Comparison of ENCODE assay signal across 9 cellular contexts in the genomic region with DNA sequence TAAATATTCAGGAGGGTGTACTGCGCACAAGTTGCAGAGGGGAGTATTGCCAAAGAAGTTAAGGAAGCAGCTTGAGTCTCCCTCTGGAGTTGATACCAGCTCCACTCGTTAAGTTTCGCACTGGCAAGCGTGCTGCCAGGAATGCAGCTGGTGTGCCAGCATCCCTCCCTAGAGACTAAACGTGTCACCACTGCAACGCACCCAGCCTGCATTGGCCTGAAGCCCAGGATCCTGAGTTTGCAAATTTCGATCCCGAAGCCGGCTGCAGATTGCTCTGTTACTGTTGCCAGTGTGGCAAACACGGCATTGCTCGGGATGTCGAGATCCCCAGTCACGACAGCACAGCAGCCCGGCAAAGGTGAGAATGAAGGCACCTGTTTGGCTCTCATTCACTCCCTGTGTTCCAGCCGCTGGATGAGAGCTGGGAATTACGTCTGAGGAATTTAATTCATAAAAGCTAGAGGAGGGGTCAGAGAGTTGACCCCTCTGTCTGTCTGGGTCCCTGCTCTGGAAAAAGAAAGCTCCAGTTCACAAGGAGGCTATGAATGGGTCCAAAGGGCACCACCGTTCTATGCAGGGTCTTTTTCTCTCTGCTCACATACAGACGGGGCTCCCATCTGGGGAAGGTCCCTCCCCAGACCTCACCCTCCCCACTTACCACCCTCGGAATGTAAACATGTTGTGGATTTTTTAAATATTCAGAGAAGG.
DNase-seq lines count a peak whose midpoint lies in the region; ATAC-seq and TF ChIP-seq lines count a peak whose summit lies in the region.
"Had no signal": no experiment of that assay in that cellular context is flagged by ENCODE, and none has a peak within 500 bp of the region (broad histone marks: within the 10 kb centered on the region; RNA-seq: fewer than 3 reads in every experiment).

No MANE protein-coding gene starts in this region.

- POLR2A ChIA-PET in naive thymus-derived CD8-positive, alpha-beta T cell (lab: Charles Lee) = no interaction called here

- DNase-seq in NCI-H226 (peak; percentile 89), dedifferentiated amniotic fluid mesenchymal stem cell (ENCODE audit: extremely low spot score) (peak; percentile 98), lower lobe of right lung (peak; percentile 87)
- no peak for DNase-seq in naive thymus-derived CD8-positive, alpha-beta T cell
- DNase-seq in activated T-cell treated with anti-CD3 and anti-CD28 coated beads, Interleukin-2, amount 50 U/mL, for 4 hours = no peak

- H3K27me3 ChIP-seq in lower lobe of right lung (ENCODE audit: low read depth) = no peaks in the 10 kb centered on the region

- ATAC-seq in lower lobe of right lung (peak; percentile 96 to 97), GM21786 (IDR thresholded peaks at IDR 0.05; ENCODE audit: unreplicated experiment) (no peak)
- no peak for ATAC-seq in naive thymus-derived CD8-positive, alpha-beta T cell
- ATAC-seq in activated T-cell treated with anti-CD3 and anti-CD28 coated beads, Interleukin-2, amount 50 U/mL, for 4 hours = no peak

- no peaks in the 10 kb centered on the region for H3K9me3 ChIP-seq in lower lobe of right lung

- no peak overlapping the region for H3K27ac Mint-ChIP-seq in naive thymus-derived CD8-positive, alpha-beta T cell
- H3K27ac Mint-ChIP-seq: activated naive CD8-positive, alpha-beta T cell had no signal

- H3K4me1 Mint-ChIP-seq in naive thymus-derived CD8-positive, alpha-beta T cell = no peaks in the 10 kb centered on the region
- no peaks in the 10 kb centered on the region for H3K4me1 Mint-ChIP-seq in activated T-cell treated with anti-CD3 and anti-CD28 coated beads, Interleukin-2, amount 50 U/mL, for 4 hours (ENCODE audit: low read depth)

- H3K36me3 ChIP-seq in lower lobe of right lung (peaks cover 21% of the 10 kb centered on the region), urinary bladder (ENCODE audit: insufficient read depth) (no peaks in the 10 kb centered on the region)

- H3K9me3 Mint-ChIP-seq in naive thymus-derived CD8-positive, alpha-beta T cell = no peaks in the 10 kb centered on the region
- no peaks in the 10 kb centered on the region for H3K9me3 Mint-ChIP-seq in activated T-cell treated with anti-CD3 and anti-CD28 coated beads, Interleukin-2, amount 50 U/mL, for 4 hours

- TF ChIP-seq CTCF in C4-2B (conservative IDR thresholded peaks at IDR 0.05) (peak; percentile 19), lower lobe of right lung (IDR thresholded peaks at IDR 0.05) (no peak)

- H3K4me3 ChIP-seq in lower lobe of right lung (peak overlapping the region; percentile 34), urinary bladder (ENCODE audit: low read depth, low read length) (peak overlapping the region; percentile 12)

- 10% methylated on average over 19 of the region's 19 CpGs for WGBS in urinary bladder

- no peak overlapping the region for H3K4me3 Mint-ChIP-seq in naive thymus-derived CD8-positive, alpha-beta T cell
- no peak overlapping the region for H3K4me3 Mint-ChIP-seq in activated T-cell treated with anti-CD3 and anti-CD28 coated beads, Interleukin-2, amount 50 U/mL, for 4 hours
- H3K4me3 Mint-ChIP-seq: activated naive CD8-positive, alpha-beta T cell had no signal

- H3K27ac ChIP-seq in C4-2B (peak overlapping the region; percentile 73), lower lobe of right lung (peak overlapping the region; percentile 83), urinary bladder (ENCODE audit: low read depth) (no peak overlapping the region)

- intact Hi-C loops in lower lobe of right lung (cut with DNase I) = no loop called here

- peaks cover 0 to 4% (median 0%) of the 10 kb centered on the region in 3 donors for H3K36me3 Mint-ChIP-seq in naive thymus-derived CD8-positive, alpha-beta T cell
- no peaks in the 10 kb centered on the region for H3K36me3 Mint-ChIP-seq in activated T-cell treated with anti-CD3 and anti-CD28 coated beads, Interleukin-2, amount 50 U/mL, for 4 hours (ENCODE audit: insufficient read depth)

- H3K4me1 ChIP-seq in lower lobe of right lung (peaks cover 38% of the 10 kb centered on the region), urinary bladder (ENCODE audit: insufficient read depth) (peaks cover 2% of the 10 kb centered on the region)

- peaks cover 0 to 8% (median 2%) of the 10 kb centered on the region in 5 donors for H3K27me3 Mint-ChIP-seq in naive thymus-derived CD8-positive, alpha-beta T cell
- H3K27me3 Mint-ChIP-seq in activated T-cell treated with anti-CD3 and anti-CD28 coated beads, Interleukin-2, amount 50 U/mL, for 4 hours (ENCODE audit: low read depth) = peaks cover 2% of the 10 kb centered on the region
- H3K27me3 Mint-ChIP-seq: activated naive CD8-positive, alpha-beta T cell had no signal

Comparison
In these comparisons a context has a peak if more than half of its experiments do, and no peak if none do; other contexts are left out.
1. DNase-seq: peak in NCI-H226 (single experiment), dedifferentiated amniotic fluid mesenchymal stem cell (single experiment) and lower lobe of right lung (single experiment); none in naive thymus-derived CD8-positive, alpha-beta T cell (0 of 10) and activated T-cell treated with anti-CD3 and anti-CD28 coated beads, Interleukin-2, amount 50 U/mL, for 4 hours (single experiment).
2. ATAC-seq: peak in lower lobe of right lung (2 of 2); none in naive thymus-derived CD8-positive, alpha-beta T cell (0 of 2), GM21786 (single experiment) and activated T-cell treated with anti-CD3 and anti-CD28 coated beads, Interleukin-2, amount 50 U/mL, for 4 hours (0 of 2).